Comparison of ENCODE assay signal across 22 cellular contexts in genomic region chr4:86038037-86038436, GRCh38.
DNase-seq lines count a peak whose midpoint lies in the region; ATAC-seq and TF ChIP-seq lines count a peak whose summit lies in the region.
"Had no signal": no experiment of that assay in that cellular context is flagged by ENCODE, and none has a peak within 500 bp of the region (broad histone marks: within the 10 kb centered on the region; RNA-seq: fewer than 3 reads in every experiment).

No MANE protein-coding gene starts in this region.

- H3K27ac Mint-ChIP-seq in osteocyte (ENCODE audit: unreplicated experiment): peak overlapping the region; percentile 79
- H3K27ac Mint-ChIP-seq: CD4-positive, alpha-beta memory T cell had no signal

- intact Hi-C loops in Right ventricle myocardium inferior (cut with DNase I): loop anchor here (10.0 kb wide), 1 partner anchor 213 kb away; no protein-coding TSS in a partner anchor
- intact Hi-C loops in heart left ventricle (cut with DNase I): no loop called here

- no peaks in the 10 kb centered on the region for H3K27me3 ChIP-seq in right atrium auricular region
- H3K27me3 ChIP-seq in heart left ventricle: no peaks in the 10 kb centered on the region
- H3K27me3 ChIP-seq: MG63 had no signal

- ATAC-seq in Right ventricle myocardium inferior: peak; percentile 47
- ATAC-seq in heart left ventricle: peak; percentile 28 to 65 (median 58)
- ATAC-seq: A549 had no signal

- H3K4me3 ChIP-seq in right atrium auricular region (no peak overlapping the region), heart left ventricle (no peak overlapping the region)
- H3K4me3 ChIP-seq: A549, MG63 had no signal

- H3K36me3 ChIP-seq in right atrium auricular region (no peaks in the 10 kb centered on the region), heart left ventricle (no peaks in the 10 kb centered on the region)
- H3K36me3 ChIP-seq: MG63 had no signal

- H3K27ac ChIP-seq in right atrium auricular region: peak overlapping the region in 1 of 2 donors; percentile 63
- no peak overlapping the region for H3K27ac ChIP-seq in heart left ventricle
- H3K27ac ChIP-seq: A549, RWPE1 had no signal

- no peak for DNase-seq in Right ventricle myocardium inferior (ENCODE audit: missing footprints)
- DNase-seq in right atrium auricular region (ENCODE audit: low spot score): no peak
- peak; percentile 14 for DNase-seq in NCI-H69 (lab: John Stamatoyannopoulos, UW)
- DNase-seq in heart left ventricle: no peak
- DNase-seq in osteocyte (ENCODE audit: extremely low spot score, unreplicated experiment): no peak
- DNase-seq in middle frontal gyrus (ENCODE audit: extremely low spot score, low spot score): no peak
- no peak for DNase-seq in activated effector memory CD4-positive, alpha-beta T cell treated with Interleukin-2 at 50 U/mL for 16 hours
- DNase-seq: C1 segment of cervical spinal cord; CD4-positive, alpha-beta memory T cell; COR-L47; DMS53; KBM-7; MG63; NCI-H1105 treated with DMSO at 0.1 percent for 48 hours; NCI-H146; NCI-H1930; NCI-H2107; NCI-H524; NCI-H774; SIG-M5 had no signal

- no peak for TF ChIP-seq CTCF in right atrium auricular region (IDR thresholded peaks at IDR 0.05)
- TF ChIP-seq CTCF in heart left ventricle (IDR thresholded peaks at IDR 0.05): no peak
- TF ChIP-seq CTCF in osteocyte (IDR thresholded peaks at IDR 0.05): no peak

- no peaks in the 10 kb centered on the region for H3K9me3 ChIP-seq in right atrium auricular region
- peaks cover 0 to 5% (median 0%) of the 10 kb centered on the region in 12 donors for H3K9me3 ChIP-seq in heart left ventricle
- H3K9me3 ChIP-seq: A549 had no signal

- peaks cover 43% of the 10 kb centered on the region for H3K4me1 Mint-ChIP-seq in osteocyte (ENCODE audit: unreplicated experiment)
- H3K4me1 Mint-ChIP-seq: CD4-positive, alpha-beta memory T cell had no signal

- no peak for TF ChIP-seq POLR2A in heart left ventricle (IDR thresholded peaks at IDR 0.05)

- H3K4me1 ChIP-seq in right atrium auricular region (peaks cover 0 to 27% of the 10 kb centered on the region in 2 donors), heart left ventricle (peaks cover 3 to 27% (median 11%) of the 10 kb centered on the region in 12 donors)

- H3K27me3 Mint-ChIP-seq in osteocyte (ENCODE audit: unreplicated experiment): peaks cover 6% of the 10 kb centered on the region

- 63 to 79% (median 66%) methylated on average over 1 of the region's 1 CpG for WGBS in heart left ventricle, 4 donors

- H3K9me3 Mint-ChIP-seq in osteocyte (ENCODE audit: unreplicated experiment): no peaks in the 10 kb centered on the region

- H3K4me3 Mint-ChIP-seq in osteocyte (ENCODE audit: unreplicated experiment): no peak overlapping the region
- H3K4me3 Mint-ChIP-seq: CD4-positive, alpha-beta memory T cell had no signal

- H3K36me3 Mint-ChIP-seq in osteocyte (ENCODE audit: unreplicated experiment): peaks cover 9% of the 10 kb centered on the region
- H3K36me3 Mint-ChIP-seq: CD4-positive, alpha-beta memory T cell had no signal
